14 cellular contexts compared by ENCODE assay signal in the genomic region with DNA sequence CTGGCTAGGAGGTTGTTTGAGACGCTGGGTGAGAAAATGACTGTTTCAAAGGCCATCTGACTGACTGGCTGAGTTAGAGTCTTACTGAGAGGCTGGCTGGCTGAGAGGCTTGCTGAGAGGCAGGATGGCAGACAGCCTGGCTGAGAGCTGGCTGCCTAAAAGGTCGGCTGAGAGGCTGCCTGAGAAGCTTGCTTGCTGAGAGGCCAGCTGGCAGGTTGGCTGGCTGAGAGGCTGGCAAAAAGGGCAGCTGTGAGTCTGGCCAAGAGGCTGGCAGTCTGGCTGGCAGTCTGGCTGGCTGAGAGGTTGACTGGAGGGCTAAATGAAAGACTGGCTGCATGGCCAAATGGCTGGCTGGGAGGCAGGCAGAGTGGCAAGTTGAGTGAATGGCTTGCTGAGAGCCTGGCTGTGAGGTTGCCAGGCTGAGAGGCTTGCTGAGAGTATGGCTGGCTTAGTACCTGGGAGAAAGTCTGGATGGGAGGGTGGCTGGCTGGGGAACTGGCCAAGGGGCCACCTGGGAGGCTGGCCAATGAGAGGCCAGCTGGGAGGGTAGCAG. TPM values are rescaled to one million over a fixed set of nuclear protein-coding genes. Genes with fewer than 3 reads are reported as not detected.
DNase-seq lines count a peak whose midpoint lies in the region; ATAC-seq and TF ChIP-seq lines count a peak whose summit lies in the region.
"Had no signal": no experiment of that assay in that cellular context is flagged by ENCODE, and none has a peak within 500 bp of the region (broad histone marks: within the 10 kb centered on the region; RNA-seq: fewer than 3 reads in every experiment).

No MANE protein-coding gene starts in this region.

- WGBS in suprapubic skin, result 44% methylated on average over 2 of the region's 2 CpGs

- no peak for TF ChIP-seq EP300 in suprapubic skin (IDR thresholded peaks at IDR 0.05)

- no peaks in the 10 kb centered on the region for H3K9me3 ChIP-seq in suprapubic skin

- no peak for TF ChIP-seq POLR2A in suprapubic skin (IDR thresholded peaks at IDR 0.05)
- TF ChIP-seq POLR2A in erythroblast (IDR thresholded peaks at IDR 0.05; ENCODE audit: low read length), result no peak

- H3K36me3 ChIP-seq in suprapubic skin, result no peaks in the 10 kb centered on the region

- H3K4me1 ChIP-seq in suprapubic skin, result peaks cover 4% of the 10 kb centered on the region

- ATAC-seq in left lobe of liver (peak; percentile 82), HG02678 (IDR thresholded peaks at IDR 0.05; ENCODE audit: unreplicated experiment) (no peak)

- H3K4me3 ChIP-seq in suprapubic skin, result no peak overlapping the region

- no peak for TF ChIP-seq CTCF in suprapubic skin (IDR thresholded peaks at IDR 0.05)

- H3K27ac ChIP-seq in suprapubic skin, result peak overlapping the region; percentile 7

- DNase-seq in NCI-H128 (lab: John Stamatoyannopoulos, UW; ENCODE audit: unreplicated experiment), result peak; percentile 60
- DNase-seq in amygdala (lab: John Stamatoyannopoulos, UW), result peak in 41 of 56 donors; percentile 5 to 80 (median 47)
- peak; percentile 95 for DNase-seq in left lobe of liver (ENCODE audit: low spot score)
- no peak for DNase-seq in suprapubic skin (ENCODE audit: low spot score in 2 of 2)
- DNase-seq in erythroblast (lab: John Stamatoyannopoulos, UW), result no peak
- no peak for DNase-seq in COLO829 (ENCODE audit: low spot score)
- DNase-seq in SKM-1 treated with dmso at 0.1 percent for 144 hours (lab: John Stamatoyannopoulos, UW; ENCODE audit: unreplicated experiment), result no peak
- DNase-seq: activated CD4-positive, alpha-beta T cell treated with anti-CD3 and anti-CD28 coated beads, Interleukin-2, amount 10 ng/mL, durations not matched to agents 24 days and 14 days; IMR-90; NCI-H526 treated with DMSO at 0.1 percent for 48 hours; stimulated activated CD4-positive, alpha-beta T cell treated with anti-CD3 and anti-CD28 coated beads, Interleukin-2, amount 100 ng/mL, for 24 hours had no signal

- no peaks in the 10 kb centered on the region for H3K27me3 ChIP-seq in suprapubic skin

RNA-seq across cellular contexts. Expression of gene ACSM2B, which starts 35.3 kb away (rescaled TPM):
- total RNA-seq in left lobe of liver (535 TPM), suprapubic skin (under 1 TPM in 1 of 4 donors, not detected in 3; 0.32 TPM)
- total RNA-seq: activated CD4-positive, alpha-beta T cell treated with anti-CD3 and anti-CD28 coated beads, Interleukin-2, amount 10 ng/mL, durations not matched to agents 24 days and 14 days; IMR-90; natural killer cell treated with Interleukin-12 subunit alpha and Interleukin-12 subunit beta and Interleukin-15 and Interleukin-18, amount 100 ng/mL, for 72 hours; temporal lobe had no signal

Comparison
In these comparisons a context has a peak if more than half of its experiments do, and no peak if none do; other contexts are left out.
1. DNase-seq: peak in NCI-H128 (single experiment), amygdala (41 of 56) and left lobe of liver (single experiment); none in suprapubic skin (0 of 2), erythroblast (0 of 2), COLO829 (single experiment) and SKM-1 treated with dmso at 0.1 percent for 144 hours (single experiment).
2. RNA of gene ACSM2B, which starts 35.3 kb away (total RNA-seq): 535 TPM in left lobe of liver (single experiment); 0.32 TPM in suprapubic skin; every median in the first group is over 100 times any median in the second.